Comparison of ENCODE assay signal across 14 cellular contexts in genomic region chr20:5784735-5785134, GRCh38. TPM values are rescaled to one million over a fixed set of nuclear protein-coding genes. Genes with fewer than 3 reads are reported as not detected.
DNase-seq lines count a peak whose midpoint lies in the region; ATAC-seq lines count a peak whose summit lies in the region.
"Had no signal": no experiment of that assay in that cellular context is flagged by ENCODE, and none has a peak within 500 bp of the region (broad histone marks: within the 10 kb centered on the region; RNA-seq: fewer than 3 reads in every experiment).

No MANE protein-coding gene starts in this region.

- H3K4me1 ChIP-seq in trophoblast cell (ENCODE audit: control insufficient read depth in 1 of 2, insufficient read depth in 2 of 2, low read length in 2 of 2), result peaks cover 3 to 6% of the 10 kb centered on the region in 2 experiments

- no peaks in the 10 kb centered on the region for H3K9me3 ChIP-seq in trophoblast cell (ENCODE audit: insufficient read depth, low read depth, low read length)
- H3K9me3 ChIP-seq: left ventricle myocardium inferior had no signal

- no peak overlapping the region for H2AFZ ChIP-seq in trophoblast cell (ENCODE audit: insufficient read depth, low read length, poor library complexity)

- H3K4me3 ChIP-seq in trophoblast cell (ENCODE audit: low read depth, low read length), result no peak overlapping the region
- H3K4me3 ChIP-seq: left ventricle myocardium inferior had no signal

- ATAC-seq in esophagus mucosa (peak; percentile 74), HG03025 (IDR thresholded peaks at IDR 0.05; ENCODE audit: low FRiP score, unreplicated experiment) (no peak), GM19023 (IDR thresholded peaks at IDR 0.05; ENCODE audit: unreplicated experiment) (no peak)
- ATAC-seq: T-cell had no signal

- H3K4me2 ChIP-seq in trophoblast cell (ENCODE audit: low read length), result no peak overlapping the region

- no CpG with 5 or more reads among the region's 8 CpGs for WGBS in trophoblast cell (ENCODE audit: extremely low coverage, insufficient coverage, insufficient read length)

- H3K27me3 ChIP-seq in trophoblast cell (ENCODE audit: insufficient read depth, low read length), result no peaks in the 10 kb centered on the region

- H3K9ac ChIP-seq in trophoblast cell (ENCODE audit: low read length), result no peak overlapping the region

- no peak overlapping the region for H2AK5ac ChIP-seq in trophoblast cell (ENCODE audit: low read length)

- H2BK12ac ChIP-seq in trophoblast cell (ENCODE audit: low read length), result no peak overlapping the region

- no peak overlapping the region for H4K91ac ChIP-seq in trophoblast cell (ENCODE audit: low read depth, low read length)

- peak; percentile 60 for DNase-seq in DMS53 treated with DMSO at 0.1 percent for 48 hours (lab: John Stamatoyannopoulos, UW; ENCODE audit: unreplicated experiment)
- DNase-seq in NCI-H510A treated with DMSO at 0.1 percent for 48 hours (lab: John Stamatoyannopoulos, UW), result peak; percentile 80
- peak; percentile 69 to 80 for DNase-seq in trophoblast cell
- DNase-seq in NCI-H748 treated with DMSO at 0.1 percent for 48 hours (lab: John Stamatoyannopoulos, UW), result no peak
- no peak for DNase-seq in T-helper 2 cell
- DNase-seq: activated B cell treated with CpG ODN at 0.5 μM for 24 hours; activated CD8-positive, alpha-beta memory T cell treated with anti-CD3 and anti-CD28 coated beads for 24 hours; left ventricle myocardium inferior; NCI-H1105 treated with DMSO at 0.1 percent for 48 hours; NCI-H2171 treated with DMSO at 0.1 percent for 48 hours; T-cell had no signal

- H3K79me2 ChIP-seq in trophoblast cell (ENCODE audit: control insufficient read depth, insufficient read depth, low read length, poor library complexity), result no peaks in the 10 kb centered on the region

- no peak overlapping the region for H4K12ac ChIP-seq in trophoblast cell (ENCODE audit: low read depth, low read length)

- no peak overlapping the region for H3K14ac ChIP-seq in trophoblast cell (ENCODE audit: low read length)

- H2BK120ac ChIP-seq in trophoblast cell (ENCODE audit: insufficient read depth, low read length, poor library complexity), result no peak overlapping the region

- H3K36me3 ChIP-seq in trophoblast cell (ENCODE audit: control insufficient read depth in 1 of 2, insufficient read depth in 2 of 2, low read length in 2 of 2), result no peaks in the 10 kb centered on the region
- H3K36me3 ChIP-seq: left ventricle myocardium inferior had no signal

- H4K8ac ChIP-seq in trophoblast cell (ENCODE audit: low read depth, low read length), result no peak overlapping the region

- no peaks in the 10 kb centered on the region for H3K79me1 ChIP-seq in trophoblast cell (ENCODE audit: low read length)

- no peak overlapping the region for H3K4ac ChIP-seq in trophoblast cell (ENCODE audit: low read depth, low read length)

- H3K23ac ChIP-seq in trophoblast cell (ENCODE audit: low read length), result no peak overlapping the region

- H3K27ac ChIP-seq in trophoblast cell (ENCODE audit: low read depth, low read length), result no peak overlapping the region
- H3K27ac ChIP-seq: left ventricle myocardium inferior had no signal

- no peak overlapping the region for H2BK5ac ChIP-seq in trophoblast cell (ENCODE audit: low read depth, low read length, poor library complexity)

- H3K18ac ChIP-seq in trophoblast cell (ENCODE audit: low read length), result no peak overlapping the region

RNA-seq across cellular contexts. Expression of gene SHLD1, which starts 34.5 kb away (rescaled TPM):
- 6.4 TPM for total RNA-seq in esophagus mucosa
- polyA plus RNA-seq in trophoblast cell (2013), result 2.4 and 2.6 TPM in 2 replicates

Comparison
In these comparisons a context has a peak if more than half of its experiments do, and no peak if none do; other contexts are left out.
1. DNase-seq: peak in DMS53 treated with DMSO at 0.1 percent for 48 hours (single experiment), NCI-H510A treated with DMSO at 0.1 percent for 48 hours (single experiment) and trophoblast cell (2 of 2); none in NCI-H748 treated with DMSO at 0.1 percent for 48 hours (single experiment) and T-helper 2 cell (0 of 5).